Comparison of ENCODE assay signal across 8 cellular contexts in genomic region chr19:55447421-55448174, GRCh38. TPM values are rescaled to one million over a fixed set of nuclear protein-coding genes. Genes with fewer than 3 reads are reported as not detected.
DNase-seq lines count a peak whose midpoint lies in the region; ATAC-seq lines count a peak whose summit lies in the region.

No MANE protein-coding gene starts in this region.

- ATAC-seq in activated T-cell treated with anti-CD3 and anti-CD28 coated beads, Interleukin-2, amount 50 U/mL, for 72 hours (replicated peaks in 1 of 2): peak; percentile 15 to 31
- ATAC-seq in stimulated activated naive CD8-positive, alpha-beta T cell treated with anti-CD3 and anti-CD28 coated beads, Interleukin-15, amount 100 ng/mL, for 72 hours: peak; percentile 53
- ATAC-seq in HG02938 (IDR thresholded peaks at IDR 0.05; ENCODE audit: unreplicated experiment): no peak

- peaks cover 17% of the 10 kb centered on the region for H3K4me1 Mint-ChIP-seq in activated T-cell treated with anti-CD3 and anti-CD28 coated beads, Interleukin-2, amount 50 U/mL, for 72 hours (ENCODE audit: low read depth)
- peaks cover 20% of the 10 kb centered on the region for H3K4me1 Mint-ChIP-seq in stimulated activated naive CD8-positive, alpha-beta T cell treated with anti-CD3 and anti-CD28 coated beads, Interleukin-15, amount 100 ng/mL, for 72 hours

- DNase-seq in activated T-cell treated with anti-CD3 and anti-CD28 coated beads, Interleukin-2, amount 50 U/mL, for 72 hours: no peak
- DNase-seq in activated T-cell treated with anti-CD3 and anti-CD28 coated beads for 4 hours (no peak), NCI-H69 (lab: John Stamatoyannopoulos, UW) (peak; percentile 92), fibroblast of peridontal ligament (ENCODE audit: extremely low read depth) (peak; percentile 34), germinal center (ENCODE audit: low spot score) (no peak)
- DNase-seq in stimulated activated naive CD8-positive, alpha-beta T cell treated with anti-CD3 and anti-CD28 coated beads, Interleukin-15, amount 100 ng/mL, for 72 hours: no peak
- no peak for DNase-seq in effector CD8-positive, alpha-beta T cell (lab: John Stamatoyannopoulos, UW)

- H3K27me3 Mint-ChIP-seq in activated T-cell treated with anti-CD3 and anti-CD28 coated beads, Interleukin-2, amount 50 U/mL, for 72 hours (ENCODE audit: low read depth): peaks cover 39% of the 10 kb centered on the region
- no peaks in the 10 kb centered on the region for H3K27me3 Mint-ChIP-seq in stimulated activated naive CD8-positive, alpha-beta T cell treated with anti-CD3 and anti-CD28 coated beads, Interleukin-15, amount 100 ng/mL, for 72 hours

- H3K4me3 Mint-ChIP-seq in activated T-cell treated with anti-CD3 and anti-CD28 coated beads, Interleukin-2, amount 50 U/mL, for 72 hours: no peak overlapping the region
- H3K4me3 Mint-ChIP-seq in stimulated activated naive CD8-positive, alpha-beta T cell treated with anti-CD3 and anti-CD28 coated beads, Interleukin-15, amount 100 ng/mL, for 72 hours: no peak overlapping the region

- no peak overlapping the region for H3K27ac Mint-ChIP-seq in activated T-cell treated with anti-CD3 and anti-CD28 coated beads, Interleukin-2, amount 50 U/mL, for 72 hours
- no peak overlapping the region for H3K27ac Mint-ChIP-seq in stimulated activated naive CD8-positive, alpha-beta T cell treated with anti-CD3 and anti-CD28 coated beads, Interleukin-15, amount 100 ng/mL, for 72 hours

- no peaks in the 10 kb centered on the region for H3K9me3 Mint-ChIP-seq in activated T-cell treated with anti-CD3 and anti-CD28 coated beads, Interleukin-2, amount 50 U/mL, for 72 hours
- H3K9me3 Mint-ChIP-seq in stimulated activated naive CD8-positive, alpha-beta T cell treated with anti-CD3 and anti-CD28 coated beads, Interleukin-15, amount 100 ng/mL, for 72 hours: no peaks in the 10 kb centered on the region

- peaks cover 0 to 2% of the 10 kb centered on the region in 2 donors for H3K36me3 Mint-ChIP-seq in activated T-cell treated with anti-CD3 and anti-CD28 coated beads, Interleukin-2, amount 50 U/mL, for 72 hours (ENCODE audit: insufficient read depth in 2 of 2)

RNA-seq across cellular contexts. Expression of gene SHISA7, which starts 4.5 kb away (rescaled TPM):
- under 1 TPM in 1 of 2 donors, not detected in 1; 0.17 TPM for total RNA-seq in activated T-cell treated with anti-CD3 and anti-CD28 coated beads, Interleukin-2, amount 50 U/mL, for 72 hours

RNA-seq across cellular contexts. Expression of gene ISOC2, which starts 13.8 kb away (rescaled TPM):
- total RNA-seq in activated T-cell treated with anti-CD3 and anti-CD28 coated beads, Interleukin-2, amount 50 U/mL, for 72 hours: 10 to 100 TPM; 19.5 to 20.3 TPM

RNA-seq across cellular contexts. Expression of gene C19orf85, which starts 17.0 kb away (rescaled TPM):
- not detected for total RNA-seq in activated T-cell treated with anti-CD3 and anti-CD28 coated beads, Interleukin-2, amount 50 U/mL, for 72 hours

RNA-seq across cellular contexts. Expression of gene ZNF628, which starts 28.8 kb away (rescaled TPM):
- 1 to 10 TPM; 7.9 to 9.0 TPM for total RNA-seq in activated T-cell treated with anti-CD3 and anti-CD28 coated beads, Interleukin-2, amount 50 U/mL, for 72 hours

RNA-seq across cellular contexts. Expression of gene NAT14, which starts 37.4 kb away (rescaled TPM):
- 10 to 100 TPM; 19.2 to 20.5 TPM for total RNA-seq in activated T-cell treated with anti-CD3 and anti-CD28 coated beads, Interleukin-2, amount 50 U/mL, for 72 hours

Comparison
In these comparisons a context has a peak if more than half of its experiments do, and no peak if none do; other contexts are left out.
1. DNase-seq: peak in NCI-H69 (single experiment) and fibroblast of peridontal ligament (single experiment); none in activated T-cell treated with anti-CD3 and anti-CD28 coated beads, Interleukin-2, amount 50 U/mL, for 72 hours (0 of 2), activated T-cell treated with anti-CD3 and anti-CD28 coated beads for 4 hours (single experiment), stimulated activated naive CD8-positive, alpha-beta T cell treated with anti-CD3 and anti-CD28 coated beads, Interleukin-15, amount 100 ng/mL, for 72 hours (0 of 2), effector CD8-positive, alpha-beta T cell (single experiment) and germinal center (single experiment).